ENCODE assay signal across 8 cellular contexts in genomic region chr10:102460836-102461186, GRCh38. TPM values are rescaled to one million over a fixed set of nuclear protein-coding genes. Genes with fewer than 3 reads are reported as not detected.
DNase-seq lines count a peak whose midpoint lies in the region; ATAC-seq and TF ChIP-seq lines count a peak whose summit lies in the region.

No MANE protein-coding gene starts in this region.

- intact Hi-C loops in activated naive CD4-positive, alpha-beta T cell treated with anti-CD3 and anti-CD28 coated beads for 36 hours (cut with micrococcal nuclease) = loop anchor here (1.0 kb wide), 6 partner anchors 11 to 216 kb away; partner anchors contain the start of genes ACTR1A, CUEDC2 and GBF1
- intact Hi-C loops in right lobe of liver (cut with DNase I) = no loop called here

- 14% methylated on average over 8 of the region's 8 CpGs for WGBS in right lobe of liver (ENCODE audit: insufficient coverage, low coverage, low lambda C conversion rate, missing lambda C conversion rate)
- 28 to 32% methylated on average over 8 of the region's 8 CpGs for WGBS in upper lobe of left lung, 2 donors

- H3K4me3 Mint-ChIP-seq in activated naive CD4-positive, alpha-beta T cell treated with anti-CD3 and anti-CD28 coated beads for 36 hours = peak overlapping the region; percentile 88

- H3K9me3 Mint-ChIP-seq in activated naive CD4-positive, alpha-beta T cell treated with anti-CD3 and anti-CD28 coated beads for 36 hours = no peaks in the 10 kb centered on the region

- H3K4me1 Mint-ChIP-seq in activated naive CD4-positive, alpha-beta T cell treated with anti-CD3 and anti-CD28 coated beads for 36 hours (ENCODE audit: low read depth) = peaks cover 23% of the 10 kb centered on the region

- no peak for TF ChIP-seq EP300 in upper lobe of left lung (IDR thresholded peaks at IDR 0.05)

- no peak for TF ChIP-seq CTCF in right lobe of liver (IDR thresholded peaks at IDR 0.05)
- TF ChIP-seq CTCF in upper lobe of left lung (IDR thresholded peaks at IDR 0.05) = no peak

- no peaks in the 10 kb centered on the region for H3K9me3 ChIP-seq in right lobe of liver
- no peaks in the 10 kb centered on the region for H3K9me3 ChIP-seq in upper lobe of left lung

- H3K27me3 Mint-ChIP-seq in activated naive CD4-positive, alpha-beta T cell treated with anti-CD3 and anti-CD28 coated beads for 36 hours (ENCODE audit: low read depth) = no peaks in the 10 kb centered on the region

- CTCF ChIA-PET in activated naive CD4-positive, alpha-beta T cell treated with anti-CD3 and anti-CD28 coated beads for 36 hours (lab: Charles Lee) = interaction anchor here (1.1 to 2.5 kb wide), 5 partner anchors 9 to 231 kb away, joined by 3 to 21 read pairs (median 9); partner anchors contain the start of gene C10orf95

- ATAC-seq in HG03175 (IDR thresholded peaks at IDR 0.05; ENCODE audit: unreplicated experiment) (peak; percentile 27), right lobe of liver (peak; percentile 3 to 13 (median 4)), upper lobe of left lung (ENCODE audit: low FRiP score in 2 of 2) (no peak)

- peak overlapping the region; percentile 73 for H3K27ac Mint-ChIP-seq in activated naive CD4-positive, alpha-beta T cell treated with anti-CD3 and anti-CD28 coated beads for 36 hours

- H3K4me1 ChIP-seq in right lobe of liver = peaks cover 0 to 14% (median 6%) of the 10 kb centered on the region in 4 donors
- H3K4me1 ChIP-seq in upper lobe of left lung = peaks cover 21 to 36% (median 32%) of the 10 kb centered on the region in 4 donors

- peak overlapping the region; percentile 42 to 52 (median 49) for H3K4me3 ChIP-seq in right lobe of liver
- peak overlapping the region; percentile 45 to 72 (median 61) for H3K4me3 ChIP-seq in upper lobe of left lung

- H3K36me3 ChIP-seq in right lobe of liver (no peaks in the 10 kb centered on the region), upper lobe of left lung (no peaks in the 10 kb centered on the region)

- TF ChIP-seq POLR2A in right lobe of liver (IDR thresholded peaks at IDR 0.05) (no peak), upper lobe of left lung (IDR thresholded peaks at IDR 0.05) (no peak)

- no peak for DNase-seq in activated naive CD4-positive, alpha-beta T cell treated with anti-CD3 and anti-CD28 coated beads for 36 hours
- no peak for DNase-seq in activated naive CD4-positive, alpha-beta T cell treated with Interleukin-2 at 50 U/mL for 16 hours
- no peak for DNase-seq in right lobe of liver
- DNase-seq in upper lobe of left lung = no peak
- DNase-seq in islet precursor cell = no peak
- no peak for DNase-seq in NCI-H2227 (lab: John Stamatoyannopoulos, UW; ENCODE audit: unreplicated experiment)

- H3K36me3 Mint-ChIP-seq in activated naive CD4-positive, alpha-beta T cell treated with anti-CD3 and anti-CD28 coated beads for 36 hours (ENCODE audit: low read depth) = no peaks in the 10 kb centered on the region

- H3K27ac ChIP-seq in angular gyrus (ENCODE audit: low read depth, low read length) (peak overlapping the region; percentile 91), right lobe of liver (no peak overlapping the region), upper lobe of left lung (peak overlapping the region in 3 of 4 donors; percentile 74 to 87 (median 83))

- H3K27me3 ChIP-seq in right lobe of liver (no peaks in the 10 kb centered on the region), upper lobe of left lung (no peaks in the 10 kb centered on the region)

RNA-seq across cellular contexts. Expression of gene C10orf95, which starts 9.5 kb away (rescaled TPM):
- total RNA-seq in activated naive CD4-positive, alpha-beta T cell treated with anti-CD3 and anti-CD28 coated beads for 36 hours = under 1 TPM; 0.14 to 0.15 TPM
- not detected for total RNA-seq in right lobe of liver
- total RNA-seq in upper lobe of left lung = 10 to 100 TPM in 5 of 6 donors, 1 to 10 TPM in 1; 5.9 to 27.5 (median 15.1) TPM

RNA-seq across cellular contexts. Expression of gene CUEDC2, which starts 28.4 kb away (rescaled TPM):
- total RNA-seq in activated naive CD4-positive, alpha-beta T cell treated with anti-CD3 and anti-CD28 coated beads for 36 hours = 10 to 100 TPM; 63.3 to 64.4 TPM
- total RNA-seq in right lobe of liver = 10 to 100 TPM; 23.0 to 32.1 (median 26.8) TPM
- 10 to 100 TPM; 33.1 to 67.1 (median 46.5) TPM for total RNA-seq in upper lobe of left lung

RNA-seq across cellular contexts. Expression of gene FBXL15, which starts 40.2 kb away (rescaled TPM):
- 10 to 100 TPM in 1 of 2 experiments, 1 to 10 TPM in 1; 9.9 to 10.8 TPM for total RNA-seq in activated naive CD4-positive, alpha-beta T cell treated with anti-CD3 and anti-CD28 coated beads for 36 hours
- 10 to 100 TPM in 2 of 6 experiments, 1 to 10 TPM in 4; 5.6 to 22.9 (median 9.0) TPM for total RNA-seq in right lobe of liver
- 10 to 100 TPM; 18.5 to 70.2 (median 26.8) TPM for total RNA-seq in upper lobe of left lung

RNA-seq across cellular contexts. Expression of gene ACTR1A, which starts 41.7 kb away (rescaled TPM):
- 10 to 100 TPM; 59.6 to 60.8 TPM for total RNA-seq in activated naive CD4-positive, alpha-beta T cell treated with anti-CD3 and anti-CD28 coated beads for 36 hours
- total RNA-seq in right lobe of liver (10 to 100 TPM; 25.6 to 47.9 (median 31.3) TPM), upper lobe of left lung (100 to 1,000 TPM in 2 of 6 donors, 10 to 100 TPM in 4; 54.5 to 126 (median 93.2) TPM)

RNA-seq across cellular contexts. Expression of gene PSD, which starts 42.2 kb away (rescaled TPM):
- 1 to 10 TPM; 6.2 to 7.2 TPM for total RNA-seq in activated naive CD4-positive, alpha-beta T cell treated with anti-CD3 and anti-CD28 coated beads for 36 hours
- total RNA-seq in right lobe of liver (1 to 10 TPM in 3 of 6 experiments, under 1 TPM in 3; 0.12 to 4.6 (median 1.3) TPM), upper lobe of left lung (10 to 100 TPM in 2 of 6 donors, 1 to 10 TPM in 4; 1.1 to 28.3 (median 3.5) TPM)

Comparison
In these comparisons a context has a peak if more than half of its experiments do, and no peak if none do; other contexts are left out.
1. ATAC-seq: peak in HG03175 (single experiment) and right lobe of liver (4 of 4); none in upper lobe of left lung (0 of 2).
2. H3K27ac ChIP-seq: peak in angular gyrus (single experiment) and upper lobe of left lung (3 of 4); none in right lobe of liver (0 of 3).
3. RNA of gene C10orf95, which starts 9.5 kb away (total RNA-seq): 5.9 to 27.5 TPM in upper lobe of left lung; 0.14 to 0.15 TPM in activated naive CD4-positive, alpha-beta T cell treated with anti-CD3 and anti-CD28 coated beads for 36 hours and not detected in right lobe of liver; every median in the first group is over 4 times any median in the second.